10 cellular contexts compared by ENCODE assay signal in genomic region chr1:8154621-8155052, GRCh38.
DNase-seq lines count a peak whose midpoint lies in the region; ATAC-seq, FAIRE-seq and TF ChIP-seq lines count a peak whose summit lies in the region.
"Had no signal": no experiment of that assay in that cellular context is flagged by ENCODE, and none has a peak within 500 bp of the region (broad histone marks: within the 10 kb centered on the region; RNA-seq: fewer than 3 reads in every experiment).

No MANE protein-coding gene starts in this region.

- ATAC-seq in pancreas = peak; percentile 62 to 91 (median 83)
- no peak for ATAC-seq in GM19324 (IDR thresholded peaks at IDR 0.05; ENCODE audit: low FRiP score, unreplicated experiment)
- no peak for ATAC-seq in HG03378 (IDR thresholded peaks at IDR 0.05; ENCODE audit: unreplicated experiment)

- BruUV-seq in endothelial cell of umbilical vein (replicated peaks; lab: Mats Ljungman, UMichigan) = no TSS peak

- peaks cover 12% of the 10 kb centered on the region for H3K4me1 ChIP-seq in HAP-1
- peaks cover 5% of the 10 kb centered on the region for H3K4me1 ChIP-seq in endothelial cell of umbilical vein (ENCODE audit: control insufficient read depth, extremely low read depth, insufficient read depth, low read length)
- H3K4me1 ChIP-seq in pancreas = no peaks in the 10 kb centered on the region

- H3K36me3 ChIP-seq in HAP-1 (replicated peaks) (no peaks in the 10 kb centered on the region), endothelial cell of umbilical vein (ENCODE audit: control insufficient read depth in 2 of 2, extremely low read depth in 1 of 2, insufficient read depth in 2 of 2, low read length in 2 of 2) (no peaks in the 10 kb centered on the region), pancreas (no peaks in the 10 kb centered on the region)

- intact Hi-C loops in endothelial cell of umbilical vein (cut with micrococcal nuclease) (no loop called here), pancreas (cut with DNase I) (no loop called here)

- H3K9me3 ChIP-seq in HAP-1 (no peaks in the 10 kb centered on the region), endothelial cell of umbilical vein (replicated peaks; ENCODE audit: control insufficient read depth, insufficient read depth, low read length) (no peaks in the 10 kb centered on the region), pancreas (no peaks in the 10 kb centered on the region)

- no peaks in the 10 kb centered on the region for H3K79me2 ChIP-seq in endothelial cell of umbilical vein (ENCODE audit: control insufficient read depth, insufficient read depth, low read length)

- POLR2A ChIA-PET in endothelial cell of umbilical vein (lab: Charles Lee) = interaction anchor here (0.9 kb wide), 1 partner anchor 12 kb away, joined by 9 read pairs; no protein-coding TSS in a partner anchor

- no peak for TF ChIP-seq CTCF in endothelial cell of umbilical vein (IDR thresholded peaks at IDR 0.05; ENCODE audit: extremely low read depth in 1 of 2, insufficient read depth in 1 of 2, low read depth in 1 of 2, low read length in 2 of 2)
- TF ChIP-seq CTCF in pancreas (IDR thresholded peaks at IDR 0.05) = no peak

- no peaks in the 10 kb centered on the region for H4K20me1 ChIP-seq in endothelial cell of umbilical vein (replicated peaks; ENCODE audit: control insufficient read depth, extremely low read depth, insufficient read depth, low read length)

- CTCF ChIA-PET in endothelial cell of umbilical vein (lab: Charles Lee) = interaction anchor here (1.0 to 1.8 kb wide), 5 partner anchors 9 to 17 kb away, joined by 3 to 7 read pairs (median 4); no protein-coding TSS in a partner anchor

- H3K9me1 ChIP-seq in endothelial cell of umbilical vein (replicated peaks; ENCODE audit: control insufficient read depth, extremely low read depth, insufficient read depth, low read length) = no peaks in the 10 kb centered on the region

- 41 to 45% methylated on average over 15 of the region's 15 CpGs for WGBS in pancreas, 2 donors

- no peak for TF ChIP-seq POLR2A in endothelial cell of umbilical vein (IDR thresholded peaks at IDR 0.05; ENCODE audit: low read depth, low read length)

- dilution Hi-C loops in endothelial cell of umbilical vein (cut with MboI; ENCODE audit: extremely low pct_ligation_motif_present, low sequenced_read_pairs) = no loop called here

- no peaks in the 10 kb centered on the region for H3K27me3 ChIP-seq in HAP-1 (ENCODE audit: low read depth)
- H3K27me3 ChIP-seq in endothelial cell of umbilical vein (ENCODE audit: control insufficient read depth in 2 of 2, insufficient read depth in 2 of 2, low read length in 2 of 2) = no peaks in the 10 kb centered on the region
- H3K27me3 ChIP-seq in pancreas = no peaks in the 10 kb centered on the region

- DNase-seq in HAP-1 (ENCODE audit: low spot score in 2 of 2) = peak; percentile 72 to 75
- DNase-seq in NCI-H510A treated with DMSO at 0.1 percent for 48 hours (lab: John Stamatoyannopoulos, UW) = peak; percentile 99
- DNase-seq in endothelial cell of umbilical vein (ENCODE audit: low read depth, low spot score) = no peak
- DNase-seq in pancreas = peak in 3 of 6 donors; percentile 27 to 57 (median 49)
- no peak for DNase-seq in amygdala (lab: John Stamatoyannopoulos, UW)
- no peak for DNase-seq in NCI-H128 (lab: John Stamatoyannopoulos, UW; ENCODE audit: unreplicated experiment)
- DNase-seq: activated CD4-positive, alpha-beta T cell treated with anti-CD3 and anti-CD28 coated beads for 1 hour; NCI-H446 treated with DMSO at 0.1 percent for 48 hours had no signal

- H3K4me3 ChIP-seq in HAP-1 (no peak overlapping the region), endothelial cell of umbilical vein (replicated peaks in 1 of 3; ENCODE audit: insufficient read depth in 1 of 3, low read depth in 1 of 3, low read length in 3 of 3) (no peak overlapping the region), pancreas (no peak overlapping the region)

- peak overlapping the region; percentile 46 for H2AFZ ChIP-seq in endothelial cell of umbilical vein (ENCODE audit: low read depth, low read length)

- H3K4me2 ChIP-seq in endothelial cell of umbilical vein (ENCODE audit: insufficient read depth, low read length) = no peak overlapping the region

- no peak overlapping the region for H3K27ac ChIP-seq in endothelial cell of umbilical vein (ENCODE audit: insufficient read depth, low read depth, low read length)
- H3K27ac ChIP-seq in pancreas = peak overlapping the region in 3 of 4 donors; percentile 23 to 73 (median 72)

- in situ Hi-C loops in HAP-1 (cut with MboI; ENCODE audit: low sequenced_read_pairs) = no loop called here

- FAIRE-seq in endothelial cell of umbilical vein (lab: Jason Lieb, UNC) (no peak), pancreas (lab: Jason Lieb, UNC) (no peak)

- no peak overlapping the region for H3K9ac ChIP-seq in endothelial cell of umbilical vein (replicated peaks; ENCODE audit: extremely low read depth, insufficient read depth, low read length)

TF ChIP-seq in endothelial cell of umbilical vein, 7 proteins besides CTCF, POLR2A, EP300 and RAD21:
- no peak for TF ChIP-seq POLR2AphosphoS5 (IDR thresholded peaks at IDR 0.05; ENCODE audit: insufficient read depth, low read depth, low read length)
- TF ChIP-seq EZH2 (IDR thresholded peaks at IDR 0.05; ENCODE audit: borderline replicate concordance, low read depth, low read length, severe bottlenecking) = no peak
- no peak for TF ChIP-seq MAX (IDR thresholded peaks at IDR 0.05; ENCODE audit: insufficient read depth, insufficient read length)
- TF ChIP-seq MYC (IDR thresholded peaks at IDR 0.05; ENCODE audit: low read depth, low read length) = no peak
- no peak for TF ChIP-seq GATA2 (IDR thresholded peaks at IDR 0.05; ENCODE audit: insufficient read depth, insufficient read length, low read depth, low read length)
- no peak for TF ChIP-seq FOS (IDR thresholded peaks at IDR 0.05; ENCODE audit: borderline replicate concordance, insufficient read depth, low read length)
- no peak for TF ChIP-seq JUN (IDR thresholded peaks at IDR 0.05; ENCODE audit: borderline replicate concordance, insufficient read depth, insufficient read length, low read depth)

Comparison
In these comparisons a context has a peak if more than half of its experiments do, and no peak if none do; other contexts are left out.
1. DNase-seq: peak in HAP-1 (2 of 2) and NCI-H510A treated with DMSO at 0.1 percent for 48 hours (single experiment); none in endothelial cell of umbilical vein (single experiment), amygdala (0 of 56) and NCI-H128 (single experiment).
2. ATAC-seq: peak in pancreas (4 of 4); none in GM19324 (single experiment) and HG03378 (single experiment).